ENCODE assay signal across 29 cellular contexts in the genomic region with DNA sequence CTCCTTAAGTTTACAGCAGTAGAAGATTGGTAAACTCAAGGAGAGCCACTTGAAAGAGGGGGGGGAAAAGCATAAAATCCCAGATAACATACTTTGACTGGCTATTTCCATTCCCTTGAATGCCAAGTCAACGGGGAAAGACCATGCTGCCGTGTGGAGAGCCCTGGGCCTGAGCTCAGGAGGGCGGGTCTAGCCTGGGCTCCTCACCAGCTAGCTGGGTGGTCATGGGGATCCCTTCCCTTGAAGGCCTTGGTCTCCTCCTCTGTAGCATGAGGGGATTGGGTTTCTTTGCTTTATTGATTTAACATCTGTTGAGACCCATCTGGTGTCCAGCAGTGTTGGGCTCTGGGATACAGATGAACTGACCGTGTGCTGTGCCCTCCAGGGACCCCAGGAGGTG. TPM values are rescaled to one million over a fixed set of nuclear protein-coding genes. Genes with fewer than 3 reads are reported as not detected.
"Had no signal": no experiment of that assay in that cellular context is flagged by ENCODE, and none has a peak within 500 bp of the region (broad histone marks: within the 10 kb centered on the region; RNA-seq: fewer than 3 reads in every experiment).

No MANE protein-coding gene starts in this region.

- H3K36me3 ChIP-seq: heart left ventricle, lower lobe of right lung, neutrophil, spleen, tibial artery, upper lobe of right lung had no signal

- H3K36me3 Mint-ChIP-seq: natural killer cell treated with Interleukin-12 subunit alpha and Interleukin-12 subunit beta and Interleukin-15 and Interleukin-18, amount 100 ng/mL, for 72 hours; stimulated activated memory B cell treated with anti-CD40 and anti-IgM and Interleukin-4, amounts not matched to agents 10 μg/mL and 1 μg/mL and 100 μg/mL, for 72 hours had no signal

- H3K4me1 ChIP-seq: heart left ventricle, lower lobe of right lung, spleen, tibial artery, upper lobe of right lung had no signal

- H3K9me3 ChIP-seq: lower lobe of right lung, neutrophil, upper lobe of right lung had no signal

- H3K4me1 Mint-ChIP-seq: endodermal cell had no signal

- DNase-seq: effector CD4-positive, alpha-beta T cell; endodermal cell; erythroblast; foreskin melanocyte; heart left ventricle; kidney glomerular epithelial cell; lower lobe of right lung; mesenchymal stem cell; midbrain; spleen; stimulated activated CD4-positive, alpha-beta T cell treated with anti-CD3 and anti-CD28 coated beads, Interleukin-15, amount 100 ng/mL, for 24 hours; stimulated activated CD4-positive, alpha-beta T cell treated with anti-CD3 and anti-CD28 coated beads, Interleukin-1b, Interleukin-23, amount 100 ng/mL, for 48 hours; stimulated activated CD4-positive, alpha-beta T cell treated with anti-CD3 and anti-CD28 coated beads, Interleukin-4, amount 100 ng/mL, for 24 hours; tibial artery; upper lobe of right lung had no signal

- H3K27ac Mint-ChIP-seq: endodermal cell; natural killer cell treated with Interleukin-12 subunit alpha and Interleukin-12 subunit beta and Interleukin-15 and Interleukin-18, amount 100 ng/mL, for 72 hours; stimulated activated memory B cell treated with anti-CD40 and anti-IgM and Interleukin-4, amounts not matched to agents 10 μg/mL and 1 μg/mL and 100 μg/mL, for 72 hours; stimulated activated naive CD8-positive, alpha-beta T cell treated with anti-CD3 and anti-CD28 coated beads, Interleukin-15, Interleukin-2, amounts not matched to agents 100 ng/mL and 50 ng/mL, for 24 hours had no signal

- H3K9me3 Mint-ChIP-seq: endodermal cell had no signal

- H3K4me3 ChIP-seq: coronary artery, heart left ventricle, lower lobe of right lung, spleen, tibial artery, upper lobe of right lung had no signal

- H3K4me3 Mint-ChIP-seq: endodermal cell; natural killer cell treated with Interleukin-12 subunit alpha and Interleukin-12 subunit beta and Interleukin-15 and Interleukin-18, amount 100 ng/mL, for 72 hours; stimulated activated memory B cell treated with anti-CD40 and anti-IgM and Interleukin-4, amounts not matched to agents 10 μg/mL and 1 μg/mL and 100 μg/mL, for 72 hours; stimulated activated naive CD8-positive, alpha-beta T cell treated with anti-CD3 and anti-CD28 coated beads, Interleukin-15, Interleukin-2, amounts not matched to agents 100 ng/mL and 50 ng/mL, for 24 hours had no signal

RNA-seq across cellular contexts. Expression of gene TEX51, which starts 35.0 kb away (rescaled TPM):
- total RNA-seq: cerebellum; dermis microvascular lymphatic vessel endothelial cell; endodermal cell; endothelial cell of umbilical vein; heart left ventricle; left lobe of liver; lower lobe of right lung; natural killer cell treated with Interleukin-12 subunit alpha and Interleukin-12 subunit beta and Interleukin-15 and Interleukin-18, amount 100 ng/mL, for 72 hours; osteoblast; pulmonary artery endothelial cell; sciatic nerve; skeletal muscle tissue; spleen; temporal lobe; upper lobe of right lung had no signal
- polyA plus RNA-seq: endothelial cell of umbilical vein, heart left ventricle, spleen had no signal
